9 cellular contexts compared by ENCODE assay signal in the genomic region with DNA sequence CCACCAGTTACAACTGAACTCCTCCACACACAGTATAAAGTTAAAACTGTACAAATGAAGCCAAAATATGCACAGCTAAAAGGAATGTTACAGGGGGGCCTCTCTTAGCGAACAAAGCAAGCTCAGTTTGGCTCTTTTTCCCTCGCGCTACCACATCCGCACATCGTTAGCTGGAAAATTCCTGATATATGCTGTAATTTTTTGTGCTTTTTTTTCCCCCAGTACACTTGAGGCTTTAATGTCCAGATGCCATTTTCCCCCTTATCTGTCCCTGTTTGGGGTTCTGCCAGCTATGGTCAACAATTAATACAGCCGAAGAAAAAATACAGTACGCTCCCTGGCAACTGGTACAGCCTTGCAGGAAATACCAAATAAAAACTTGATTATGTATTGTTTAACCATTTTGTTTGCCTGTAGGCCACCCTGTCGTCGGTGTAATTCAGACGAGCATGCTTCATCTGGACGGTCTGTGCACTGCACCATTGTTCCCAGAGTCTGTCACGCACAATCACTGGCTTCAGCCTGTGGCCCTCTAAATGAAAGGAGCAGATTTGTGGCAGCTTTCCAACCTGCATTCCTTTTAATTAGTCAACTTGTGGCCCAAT.
DNase-seq lines count a peak whose midpoint lies in the region; ATAC-seq, FAIRE-seq and TF ChIP-seq lines count a peak whose summit lies in the region.
"Had no signal": no experiment of that assay in that cellular context is flagged by ENCODE, and none has a peak within 500 bp of the region (broad histone marks: within the 10 kb centered on the region; RNA-seq: fewer than 3 reads in every experiment).

No MANE protein-coding gene starts in this region.

- no peak for ATAC-seq in HG03571 (IDR thresholded peaks at IDR 0.05; ENCODE audit: unreplicated experiment)

- peak overlapping the region in 1 of 2 donors; percentile 64 for H3K27ac ChIP-seq in small intestine (ENCODE audit: low read depth in 1 of 2, low read length in 1 of 2)

- DNase-seq in H54 (ENCODE audit: insufficient read length, low spot score) = peak; percentile 9
- DNase-seq in astrocyte of the hippocampus (ENCODE audit: low read depth, low spot score) = peak; percentile 96
- peak; percentile 68 for DNase-seq in inferior parietal cortex (ENCODE audit: extremely low spot score)
- peak; percentile 66 for DNase-seq in small intestine
- no peak for DNase-seq in germinal center (ENCODE audit: low spot score)
- DNase-seq in activated CD4-positive, alpha-beta T cell treated with anti-CD3 and anti-CD28 coated beads, Interleukin-2, amount 50 U/mL, for 48 hours = no peak
- DNase-seq in stimulated activated naive CD4-positive, alpha-beta T cell (lab: John Stamatoyannopoulos, UW) = no peak

- no peaks in the 10 kb centered on the region for H3K9me3 ChIP-seq in small intestine (ENCODE audit: control insufficient read depth, low read depth)

- H3K27me3 ChIP-seq in small intestine (ENCODE audit: control insufficient read depth in 2 of 2, insufficient read depth in 2 of 2, low read length in 2 of 2) = no peaks in the 10 kb centered on the region

- 17 to 36% (median 29%) methylated on average over 12 of the region's 12 CpGs for WGBS in small intestine, 3 donors

- TF ChIP-seq POLR2A in H54 (IDR thresholded peaks at IDR 0.05; ENCODE audit: low read depth, low read length) = peak; percentile 12; the same call in 1 of the 2 replicates

- H3K4me1 ChIP-seq in small intestine (ENCODE audit: control insufficient read depth in 2 of 2, insufficient read depth in 1 of 2, low read depth in 1 of 2, low read length in 1 of 2) = peaks cover 0 to 4% of the 10 kb centered on the region in 2 donors

- H3K4me3 ChIP-seq in small intestine (ENCODE audit: low read depth in 1 of 2, low read length in 2 of 2) = no peak overlapping the region

- H3K36me3 ChIP-seq in small intestine (ENCODE audit: control insufficient read depth in 2 of 2, insufficient read depth in 2 of 2, low read length in 2 of 2) = no peaks in the 10 kb centered on the region

- FAIRE-seq in H54 (lab: Jason Lieb, UNC) (peak; percentile 86), small intestine (lab: Jason Lieb, UNC) (no peak)
- FAIRE-seq: GM19239 had no signal

Comparison
In these comparisons a context has a peak if more than half of its experiments do, and no peak if none do; other contexts are left out.
1. DNase-seq: peak in H54 (single experiment), astrocyte of the hippocampus (single experiment), inferior parietal cortex (single experiment) and small intestine (single experiment); none in germinal center (single experiment), activated CD4-positive, alpha-beta T cell treated with anti-CD3 and anti-CD28 coated beads, Interleukin-2, amount 50 U/mL, for 48 hours (0 of 2) and stimulated activated naive CD4-positive, alpha-beta T cell (0 of 6).